8 cellular contexts compared by ENCODE assay signal in genomic region chr1:228478912-228479665, GRCh38. TPM values are rescaled to one million over a fixed set of nuclear protein-coding genes. Genes with fewer than 3 reads are reported as not detected.
A peak's percentile ranks its signal among the peaks of the same experiment; 100 is the strongest.
DNase-seq lines count a peak whose midpoint lies in the region; ATAC-seq, FAIRE-seq and TF ChIP-seq lines count a peak whose summit lies in the region.
"Had no signal": no experiment of that assay in that cellular context is flagged by ENCODE, and none has a peak within 500 bp of the region (broad histone marks: within the 10 kb centered on the region; RNA-seq: fewer than 3 reads in every experiment).

No MANE protein-coding gene starts in this region.

- no peak overlapping the region for H4K12ac ChIP-seq in trophoblast cell (ENCODE audit: low read depth, low read length)

- no peak overlapping the region for H3K14ac ChIP-seq in trophoblast cell (ENCODE audit: low read length)

- POLR2A ChIA-PET in activated CD8-positive, alpha-beta T cell treated with anti-CD3 and anti-CD28 coated beads for 36 hours (lab: Charles Lee) = interaction anchor here (0.6 to 2.1 kb wide), 4 partner anchors 11 to 21 kb away, joined by 3 to 14 read pairs (median 7); a partner anchor contains a TSS

- H3K9me3 ChIP-seq in trophoblast cell (ENCODE audit: insufficient read depth, low read depth, low read length) = no peaks in the 10 kb centered on the region
- H3K9me3 ChIP-seq in ascending aorta = no peaks in the 10 kb centered on the region
- H3K9me3 ChIP-seq in suprapubic skin = no peaks in the 10 kb centered on the region

- H3K27ac Mint-ChIP-seq in activated CD8-positive, alpha-beta T cell treated with anti-CD3 and anti-CD28 coated beads for 36 hours = peak overlapping the region; percentile 83

- H3K4ac ChIP-seq in trophoblast cell (ENCODE audit: low read depth, low read length) = no peak overlapping the region

- H2AK5ac ChIP-seq in trophoblast cell (ENCODE audit: low read length) = no peak overlapping the region

- H3K27me3 ChIP-seq in trophoblast cell (ENCODE audit: insufficient read depth, low read length) (no peaks in the 10 kb centered on the region), ascending aorta (no peaks in the 10 kb centered on the region), suprapubic skin (no peaks in the 10 kb centered on the region)

- H3K18ac ChIP-seq in trophoblast cell (ENCODE audit: low read length) = no peak overlapping the region

- no peak overlapping the region for H2AFZ ChIP-seq in trophoblast cell (ENCODE audit: insufficient read depth, low read length, poor library complexity)

- WGBS in trophoblast cell (ENCODE audit: extremely low coverage, insufficient coverage, insufficient read length) = no CpG with 5 or more reads among the region's 9 CpGs
- 50% methylated on average over 8 of the region's 9 CpGs for WGBS in suprapubic skin

- no peak overlapping the region for H2BK12ac ChIP-seq in trophoblast cell (ENCODE audit: low read length)

- H3K4me2 ChIP-seq in trophoblast cell (ENCODE audit: low read length) = no peak overlapping the region

- peak overlapping the region; percentile 19 for H3K4me3 Mint-ChIP-seq in activated CD8-positive, alpha-beta T cell treated with anti-CD3 and anti-CD28 coated beads for 36 hours

- no peak overlapping the region for H3K9ac ChIP-seq in trophoblast cell (ENCODE audit: low read length)

- no peaks in the 10 kb centered on the region for H3K27me3 Mint-ChIP-seq in activated CD8-positive, alpha-beta T cell treated with anti-CD3 and anti-CD28 coated beads for 36 hours

- peak; percentile 49 for ATAC-seq in HG03135 (IDR thresholded peaks at IDR 0.05; ENCODE audit: unreplicated experiment)
- ATAC-seq in activated CD8-positive, alpha-beta T cell treated with anti-CD3 and anti-CD28 coated beads for 36 hours = peak; percentile 77
- ATAC-seq in HG02571 (IDR thresholded peaks at IDR 0.05; ENCODE audit: unreplicated experiment) = no peak

- H3K23ac ChIP-seq in trophoblast cell (ENCODE audit: low read length) = peak overlapping the region; percentile 22

- H3K27ac ChIP-seq in trophoblast cell (ENCODE audit: low read depth, low read length) (no peak overlapping the region), ascending aorta (no peak overlapping the region), suprapubic skin (no peak overlapping the region)

- H3K36me3 ChIP-seq in trophoblast cell (ENCODE audit: control insufficient read depth in 1 of 2, insufficient read depth in 2 of 2, low read length in 2 of 2) (no peaks in the 10 kb centered on the region), ascending aorta (no peaks in the 10 kb centered on the region), suprapubic skin (no peaks in the 10 kb centered on the region)

- H2BK5ac ChIP-seq in trophoblast cell (ENCODE audit: low read depth, low read length, poor library complexity) = no peak overlapping the region

- intact Hi-C loops in activated CD8-positive, alpha-beta T cell treated with anti-CD3 and anti-CD28 coated beads for 36 hours (cut with micrococcal nuclease) = no loop called here
- intact Hi-C loops in ascending aorta (cut with DNase I) = no loop called here

- H2BK120ac ChIP-seq in trophoblast cell (ENCODE audit: insufficient read depth, low read length, poor library complexity) = no peak overlapping the region

- H3K9me3 Mint-ChIP-seq in activated CD8-positive, alpha-beta T cell treated with anti-CD3 and anti-CD28 coated beads for 36 hours = no peaks in the 10 kb centered on the region

- H3K4me3 ChIP-seq in trophoblast cell (ENCODE audit: low read depth, low read length) = no peak overlapping the region
- H3K4me3 ChIP-seq in ascending aorta = no peak overlapping the region
- no peak overlapping the region for H3K4me3 ChIP-seq in suprapubic skin

- no peaks in the 10 kb centered on the region for H3K79me2 ChIP-seq in trophoblast cell (ENCODE audit: control insufficient read depth, insufficient read depth, low read length, poor library complexity)

- DNase-seq in GM19239 (ENCODE audit: insufficient read length, low spot score) (no peak), trophoblast cell (no peak), ascending aorta (ENCODE audit: low spot score in 2 of 2) (no peak), suprapubic skin (ENCODE audit: low spot score in 2 of 2) (no peak)
- DNase-seq in activated CD8-positive, alpha-beta T cell treated with anti-CD3 and anti-CD28 coated beads for 36 hours = peak; percentile 51
- DNase-seq: NCI-H1417 treated with DMSO at 0.1 percent for 48 hours had no signal

- CTCF ChIA-PET in activated CD8-positive, alpha-beta T cell treated with anti-CD3 and anti-CD28 coated beads for 36 hours (lab: Charles Lee) = interaction anchor here (0.9 to 1.2 kb wide), 3 partner anchors 14 to 21 kb away, joined by 4 to 6 read pairs (median 4); no protein-coding TSS in a partner anchor

- TF ChIP-seq EP300 in suprapubic skin (IDR thresholded peaks at IDR 0.05) = no peak

- H3K4me1 ChIP-seq in trophoblast cell (ENCODE audit: control insufficient read depth in 1 of 2, insufficient read depth in 2 of 2, low read length in 2 of 2) (no peaks in the 10 kb centered on the region), ascending aorta (no peaks in the 10 kb centered on the region), suprapubic skin (no peaks in the 10 kb centered on the region)

- no peak overlapping the region for H4K91ac ChIP-seq in trophoblast cell (ENCODE audit: low read depth, low read length)

- no peak overlapping the region for H4K8ac ChIP-seq in trophoblast cell (ENCODE audit: low read depth, low read length)

- peak; percentile 23 for FAIRE-seq in GM19239 (lab: Jason Lieb, UNC)

- TF ChIP-seq POLR2A in suprapubic skin (IDR thresholded peaks at IDR 0.05) = no peak

- TF ChIP-seq CTCF in activated CD8-positive, alpha-beta T cell treated with anti-CD3 and anti-CD28 coated beads for 36 hours (IDR thresholded peaks at IDR 0.05) = no peak
- no peak for TF ChIP-seq CTCF in ascending aorta (IDR thresholded peaks at IDR 0.05)
- no peak for TF ChIP-seq CTCF in suprapubic skin (IDR thresholded peaks at IDR 0.05)

- H3K79me1 ChIP-seq in trophoblast cell (ENCODE audit: low read length) = no peaks in the 10 kb centered on the region

- H3K4me1 Mint-ChIP-seq in activated CD8-positive, alpha-beta T cell treated with anti-CD3 and anti-CD28 coated beads for 36 hours (ENCODE audit: low read depth) = peaks cover 32% of the 10 kb centered on the region

- H3K36me3 Mint-ChIP-seq in activated CD8-positive, alpha-beta T cell treated with anti-CD3 and anti-CD28 coated beads for 36 hours (ENCODE audit: low read depth) = no peaks in the 10 kb centered on the region

RNA-seq across cellular contexts. Expression of gene RNF187, which starts 8.1 kb away (rescaled TPM):
- 100 to 1,000 TPM; 147 TPM for total RNA-seq in activated CD8-positive, alpha-beta T cell treated with anti-CD3 and anti-CD28 coated beads for 36 hours
- 44.8 and 45.0 TPM in 2 replicates for polyA plus RNA-seq in trophoblast cell (2013)
- total RNA-seq in ascending aorta (24.3 TPM), suprapubic skin (10 to 100 TPM; 55.6 to 99.6 (median 57.7) TPM)
